ENCODE assay signal across 8 cellular contexts in the genomic region with DNA sequence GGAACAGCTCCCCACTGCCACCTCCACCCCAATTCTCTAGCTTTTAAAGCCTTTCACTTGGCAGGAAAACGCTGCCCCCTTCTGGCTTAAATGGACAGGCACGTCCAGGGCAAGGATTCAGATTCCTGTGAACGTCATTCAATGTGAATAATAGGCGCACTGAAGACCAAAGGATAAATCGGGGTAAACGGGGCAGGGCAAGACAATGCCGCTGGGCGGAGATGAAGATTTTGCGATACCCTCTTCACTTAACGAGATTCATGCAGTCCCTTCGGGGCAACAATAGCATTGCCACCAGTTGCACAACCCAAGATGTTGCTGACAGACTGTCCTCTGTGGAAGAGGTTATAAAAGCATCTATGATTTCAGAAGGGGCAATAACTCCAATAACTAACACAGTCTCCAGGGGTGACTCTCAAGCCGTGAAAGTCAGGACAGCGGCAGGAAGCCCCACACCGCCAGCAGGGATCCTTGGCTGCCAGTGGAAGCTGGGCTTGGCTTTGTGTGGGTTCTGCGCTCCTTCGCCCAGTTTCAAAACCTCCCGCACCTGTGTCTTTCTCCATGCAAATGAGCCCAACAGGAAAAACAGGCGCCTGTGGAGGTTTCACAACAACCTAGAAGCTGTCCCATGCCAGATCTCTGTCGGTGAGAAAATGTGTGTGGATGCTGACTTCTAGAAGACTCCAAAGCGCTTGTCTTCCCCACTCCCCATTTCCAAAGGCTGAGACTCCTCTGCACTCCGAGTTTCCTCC.
DNase-seq lines count a peak whose midpoint lies in the region; ATAC-seq and TF ChIP-seq lines count a peak whose summit lies in the region.

No MANE protein-coding gene starts in this region.

- H3K27ac ChIP-seq in colonic mucosa (no peak overlapping the region), spleen (no peak overlapping the region)

- no peak overlapping the region for H3K4me3 Mint-ChIP-seq in mesothelial cell of epicardium

- peaks cover 60% of the 10 kb centered on the region for H3K27me3 Mint-ChIP-seq in mesothelial cell of epicardium (ENCODE audit: low read depth)

- no peak overlapping the region for H3K27ac Mint-ChIP-seq in mesothelial cell of epicardium

- no peaks in the 10 kb centered on the region for H3K36me3 Mint-ChIP-seq in mesothelial cell of epicardium

- H3K36me3 ChIP-seq in GM06990 (ENCODE audit: control insufficient read depth, insufficient read depth, low read length) = no peaks in the 10 kb centered on the region
- H3K36me3 ChIP-seq in colonic mucosa = no peaks in the 10 kb centered on the region
- H3K36me3 ChIP-seq in spleen = no peaks in the 10 kb centered on the region

- no peak for TF ChIP-seq POLR2A in spleen (IDR thresholded peaks at IDR 0.05)

- H3K27me3 ChIP-seq in GM06990 (replicated peaks; ENCODE audit: control insufficient read depth, insufficient read depth, low read length) (peaks cover 1% of the 10 kb centered on the region), colonic mucosa (peaks cover 4% of the 10 kb centered on the region), spleen (replicated peaks in 1 of 7) (peaks cover 0 to 88% (median 31%) of the 10 kb centered on the region in 7 donors)

- peaks cover 9% of the 10 kb centered on the region for H3K4me1 Mint-ChIP-seq in mesothelial cell of epicardium

- H3K9me3 ChIP-seq in colonic mucosa = no peaks in the 10 kb centered on the region
- no peaks in the 10 kb centered on the region for H3K9me3 ChIP-seq in spleen

- WGBS in spleen, 5 donors = 12 to 19% (median 13%) methylated on average over 20 to 21 of the region's 21 CpGs

- peak; percentile 55 for DNase-seq in A172 (ENCODE audit: low spot score)
- DNase-seq in GM06990 (ENCODE audit: extremely low read depth, insufficient read length) = no peak
- DNase-seq in NCI-H82 (lab: John Stamatoyannopoulos, UW) = peak; percentile 65
- DNase-seq in colonic mucosa = peak; percentile 41
- peak in 1 of 2 experiments; percentile 67 for DNase-seq in mesothelial cell of epicardium (ENCODE audit: low spot score in 2 of 2, unreplicated experiment in 2 of 2)
- no peak for DNase-seq in spleen

- intact Hi-C loops in colonic mucosa (cut with DNase I) = loop anchor here (2.0 kb wide), 1 partner anchor 424 kb away; no protein-coding TSS in a partner anchor
- intact Hi-C loops in spleen (cut with DNase I; ENCODE audit: low total_unique reads) = no loop called here

- TF ChIP-seq CTCF in GM06990 (IDR thresholded peaks at IDR 0.05; ENCODE audit: insufficient read depth, low read length, poor library complexity, severe bottlenecking) (peak; percentile 59), colonic mucosa (IDR thresholded peaks at IDR 0.05) (peak; percentile 49), mesothelial cell of epicardium (IDR thresholded peaks at IDR 0.05; ENCODE audit: unreplicated experiment) (peak; percentile 71), spleen (IDR thresholded peaks at IDR 0.05 in 8 of 11, conservative IDR thresholded peaks at IDR 0.05 in 3 of 11) (peak in 4 of 11 experiments; percentile 20 to 39 (median 26))

- H3K9me3 Mint-ChIP-seq in mesothelial cell of epicardium = no peaks in the 10 kb centered on the region

- ATAC-seq in HG03175 (IDR thresholded peaks at IDR 0.05; ENCODE audit: unreplicated experiment) (no peak), HG02759 (IDR thresholded peaks at IDR 0.05; ENCODE audit: unreplicated experiment) (no peak)

- no peak overlapping the region for H3K4me3 ChIP-seq in GM06990 (replicated peaks; ENCODE audit: low read depth, low read length)
- no peak overlapping the region for H3K4me3 ChIP-seq in colonic mucosa
- no peak overlapping the region for H3K4me3 ChIP-seq in spleen

- H3K4me1 ChIP-seq in colonic mucosa (no peaks in the 10 kb centered on the region), spleen (no peaks in the 10 kb centered on the region)

- H3K9ac ChIP-seq in colonic mucosa (ENCODE audit: low read depth in 2 of 2, low read length in 2 of 2) = peak overlapping the region in 1 of 2 donors; percentile 24

Comparison
In these comparisons a context has a peak if more than half of its experiments do, and no peak if none do; other contexts are left out.
1. DNase-seq: peak in A172 (single experiment), NCI-H82 (single experiment) and colonic mucosa (single experiment); none in GM06990 (single experiment) and spleen (single experiment).